Comparison of ENCODE assay signal across 8 cellular contexts in the genomic region with DNA sequence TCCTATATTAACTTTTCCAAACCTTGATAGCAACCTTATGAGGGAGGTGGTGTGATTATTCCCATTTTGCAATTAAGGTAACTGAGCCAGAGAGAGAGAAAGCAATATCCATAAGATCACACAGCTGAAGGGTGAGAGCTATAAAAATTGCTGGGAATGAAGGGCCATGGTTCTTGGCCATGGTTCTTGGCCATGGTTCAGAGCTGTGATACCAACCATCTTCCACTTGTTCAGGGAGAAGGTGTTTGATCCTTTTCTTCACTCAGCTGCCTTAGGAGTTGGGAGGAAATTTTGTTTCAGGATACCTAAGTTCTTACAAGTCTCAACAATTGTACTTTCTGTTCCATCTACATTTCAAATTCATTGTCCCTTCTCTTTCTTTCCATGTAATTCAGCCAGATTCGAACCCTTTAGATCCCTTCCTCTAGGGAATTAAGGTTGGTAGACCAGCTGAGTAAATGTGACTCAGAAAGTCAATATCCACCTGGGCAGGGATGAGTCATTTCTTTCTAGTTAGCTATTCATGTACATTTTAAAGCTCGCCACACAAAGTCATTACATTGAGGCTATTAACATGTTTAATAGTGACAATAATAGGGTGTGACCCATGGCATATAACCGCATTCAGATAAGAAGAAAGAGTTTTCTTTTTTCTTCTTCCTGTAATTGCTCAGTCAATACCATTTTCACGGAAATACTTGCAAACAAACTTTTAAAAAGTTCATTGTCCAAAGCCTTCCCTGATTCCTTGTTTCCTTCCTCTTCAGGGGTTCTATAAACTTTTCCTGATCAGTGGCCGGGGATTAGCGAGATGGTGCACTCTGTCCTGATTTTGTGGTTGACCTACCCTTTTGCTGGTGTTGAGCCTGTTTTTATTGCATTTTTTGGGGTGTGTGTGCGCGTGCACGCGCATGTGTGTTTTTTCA.
A peak's percentile ranks its signal among the peaks of the same experiment; 100 is the strongest.
DNase-seq lines count a peak whose midpoint lies in the region; ATAC-seq and TF ChIP-seq lines count a peak whose summit lies in the region.

No MANE protein-coding gene starts in this region.

- H2BK15ac ChIP-seq in H9 (ENCODE audit: low read depth, low read length): no peak overlapping the region

- no peak overlapping the region for H2BK20ac ChIP-seq in H9 (ENCODE audit: low read depth, low read length, poor library complexity, severe bottlenecking)

- no peak overlapping the region for H3T11ph ChIP-seq in H9 (ENCODE audit: low read length)

- H4K20me1 ChIP-seq in H9 (ENCODE audit: control insufficient read depth, insufficient read depth, insufficient read length): no peaks in the 10 kb centered on the region

- H2AFZ ChIP-seq in H9 (ENCODE audit: low read length): no peak overlapping the region

- no peak overlapping the region for H4K8ac ChIP-seq in H9 (replicated peaks; ENCODE audit: insufficient read length, low read depth, low read length)

- TF ChIP-seq CTCF in H9 (conservative IDR thresholded peaks at IDR 0.05): no peak
- TF ChIP-seq CTCF in right atrium auricular region (IDR thresholded peaks at IDR 0.05): no peak
- no peak for TF ChIP-seq CTCF in esophagus muscularis mucosa (IDR thresholded peaks at IDR 0.05)

- no peak overlapping the region for H4K91ac ChIP-seq in H9 (ENCODE audit: insufficient read length, low read depth, low read length)

- no peak overlapping the region for H2BK120ac ChIP-seq in H9 (ENCODE audit: low read depth, low read length, poor library complexity, severe bottlenecking)

- intact Hi-C loops in esophagus muscularis mucosa (cut with DNase I): no loop called here

- H3K18ac ChIP-seq in H9 (ENCODE audit: insufficient read length, low read depth, low read length): no peak overlapping the region

- no peak overlapping the region for H3K56ac ChIP-seq in H9 (ENCODE audit: insufficient read length, low read depth, low read length)

- H3K27me3 ChIP-seq in CD4-positive, CD25-positive, alpha-beta regulatory T cell (ENCODE audit: control insufficient read depth, insufficient read depth, low read length): no peaks in the 10 kb centered on the region
- H3K27me3 ChIP-seq in H9 (ENCODE audit: insufficient read depth, low read length) (no peaks in the 10 kb centered on the region), right atrium auricular region (no peaks in the 10 kb centered on the region), esophagus muscularis mucosa (no peaks in the 10 kb centered on the region)

- ATAC-seq in CD4-positive, CD25-positive, alpha-beta regulatory T cell (ENCODE audit: low read depth in 2 of 2): peak in 1 of 2 donors; percentile 50
- no peak for ATAC-seq in GM21367 (IDR thresholded peaks at IDR 0.05; ENCODE audit: unreplicated experiment)

- H3K4me1 Mint-ChIP-seq in CD4-positive, CD25-positive, alpha-beta regulatory T cell: peaks cover 8 to 29% (median 15%) of the 10 kb centered on the region in 4 donors
- H3K4me1 Mint-ChIP-seq in H9: peaks cover 38 to 42% of the 10 kb centered on the region in 2 experiments

- H3K9me3 Mint-ChIP-seq in CD4-positive, CD25-positive, alpha-beta regulatory T cell: peaks cover 0 to 2% (median 0%) of the 10 kb centered on the region in 7 donors
- H3K9me3 Mint-ChIP-seq in H9: no peaks in the 10 kb centered on the region

- H3K4me3 Mint-ChIP-seq in CD4-positive, CD25-positive, alpha-beta regulatory T cell: peak overlapping the region; percentile 20 to 38 (median 26)
- H3K4me3 Mint-ChIP-seq in H9: no peak overlapping the region

- peak in 2 of 3 donors; percentile 15 to 21 for DNase-seq in CD4-positive, CD25-positive, alpha-beta regulatory T cell
- DNase-seq in H9 (peak; percentile 15), RPMI7951 (ENCODE audit: low read depth) (peak; percentile 47), kidney tubule cell (ENCODE audit: low spot score) (peak; percentile 80), NCI-H446 (lab: John Stamatoyannopoulos, UW) (no peak), right atrium auricular region (ENCODE audit: low spot score) (no peak), esophagus muscularis mucosa (ENCODE audit: extremely low spot score) (no peak)

- H3K4me2 ChIP-seq in H9 (ENCODE audit: insufficient read depth, insufficient read length, low read length): no peak overlapping the region

- H2AK5ac ChIP-seq in H9 (ENCODE audit: insufficient read length, low read length): no peak overlapping the region

- H3K27ac Mint-ChIP-seq in CD4-positive, CD25-positive, alpha-beta regulatory T cell: peak overlapping the region in 1 of 3 donors; percentile 35
- H3K27ac Mint-ChIP-seq in H9: peak overlapping the region; percentile 37 to 79 (median 54); a peak in 5 of 7 replicates

- no peaks in the 10 kb centered on the region for H3K36me3 ChIP-seq in CD4-positive, CD25-positive, alpha-beta regulatory T cell (ENCODE audit: control insufficient read depth, insufficient read depth, low read length)
- H3K36me3 ChIP-seq in right atrium auricular region (no peaks in the 10 kb centered on the region), esophagus muscularis mucosa (peaks cover 0 to 14% (median 2%) of the 10 kb centered on the region in 4 donors)

- no peak overlapping the region for H3K27ac ChIP-seq in CD4-positive, CD25-positive, alpha-beta regulatory T cell (ENCODE audit: insufficient read depth, low read length, poor library complexity, severe bottlenecking)
- H3K27ac ChIP-seq in H9 (ENCODE audit: insufficient read length, low read depth, low read length): no peak overlapping the region
- no peak overlapping the region for H3K27ac ChIP-seq in right atrium auricular region
- no peak overlapping the region for H3K27ac ChIP-seq in esophagus muscularis mucosa (replicated peaks in 1 of 4)

- no peaks in the 10 kb centered on the region for H3K36me3 Mint-ChIP-seq in CD4-positive, CD25-positive, alpha-beta regulatory T cell
- peaks cover 17 to 75% (median 62%) of the 10 kb centered on the region in 3 experiments for H3K36me3 Mint-ChIP-seq in H9 (ENCODE audit: insufficient read depth in 1 of 3, low read depth in 3 of 3)

- no peak overlapping the region for H2BK12ac ChIP-seq in H9 (ENCODE audit: insufficient read length, low read depth, low read length)

- H3K23ac ChIP-seq in H9 (ENCODE audit: insufficient read length, low read depth, low read length): no peak overlapping the region

- peaks cover 17% of the 10 kb centered on the region for H3K79me1 ChIP-seq in H9 (ENCODE audit: insufficient read depth, low read depth, low read length, poor library complexity, severe bottlenecking)

- H3K23me2 ChIP-seq in H9 (ENCODE audit: insufficient read length, low read depth, low read length, poor library complexity, severe bottlenecking): no peaks in the 10 kb centered on the region

- peaks cover 14% of the 10 kb centered on the region for H3K4me1 ChIP-seq in CD4-positive, CD25-positive, alpha-beta regulatory T cell (ENCODE audit: control insufficient read depth, insufficient read depth, low read length, poor library complexity, severe bottlenecking)
- H3K4me1 ChIP-seq in H9 (ENCODE audit: insufficient read depth, low read length): peaks cover 7% of the 10 kb centered on the region; the same call in 1 of the 2 replicates
- peaks cover 0 to 25% of the 10 kb centered on the region in 2 donors for H3K4me1 ChIP-seq in right atrium auricular region
- peaks cover 12 to 41% (median 33%) of the 10 kb centered on the region in 4 donors for H3K4me1 ChIP-seq in esophagus muscularis mucosa

- no peak overlapping the region for H2BK5ac ChIP-seq in H9 (ENCODE audit: insufficient read length, low read length)

- no peak overlapping the region for H3K9ac ChIP-seq in H9 (ENCODE audit: extremely low read depth, insufficient read length, low read length)

- H3K79me2 ChIP-seq in H9 (ENCODE audit: insufficient read depth, low read length): peaks cover 2% of the 10 kb centered on the region; the same call in 1 of the 2 replicates

- TF ChIP-seq POLR2A in esophagus muscularis mucosa (IDR thresholded peaks at IDR 0.05; ENCODE audit: low read depth): no peak

- no peaks in the 10 kb centered on the region for H3K9me3 ChIP-seq in CD4-positive, CD25-positive, alpha-beta regulatory T cell (ENCODE audit: control insufficient read depth in 2 of 2, low read length in 2 of 2)
- H3K9me3 ChIP-seq in H9 (ENCODE audit: control insufficient read depth, low read depth, low read length): no peaks in the 10 kb centered on the region
- no peaks in the 10 kb centered on the region for H3K9me3 ChIP-seq in right atrium auricular region
- no peaks in the 10 kb centered on the region for H3K9me3 ChIP-seq in esophagus muscularis mucosa

- no peak overlapping the region for H3K4ac ChIP-seq in H9 (ENCODE audit: low read depth, low read length)

- no peak overlapping the region for H3K14ac ChIP-seq in H9 (ENCODE audit: insufficient read depth, low read length)

- peaks cover 1% of the 10 kb centered on the region for H3K27me3 Mint-ChIP-seq in CD4-positive, CD25-positive, alpha-beta regulatory T cell
- no peaks in the 10 kb centered on the region for H3K27me3 Mint-ChIP-seq in H9 (ENCODE audit: low read depth)

- H3K4me3 ChIP-seq in CD4-positive, CD25-positive, alpha-beta regulatory T cell (ENCODE audit: low read depth, low read length): peak overlapping the region; percentile 42
- H3K4me3 ChIP-seq in right atrium auricular region: no peak overlapping the region
- H3K4me3 ChIP-seq in esophagus muscularis mucosa: no peak overlapping the region

- TF ChIP-seq EP300 in esophagus muscularis mucosa (IDR thresholded peaks at IDR 0.05): no peak

- no peak overlapping the region for H4K5ac ChIP-seq in H9 (ENCODE audit: insufficient read length, low read depth, low read length)

- WGBS in H9 (ENCODE audit: extremely low coverage, insufficient read length, low lambda C conversion rate): no CpG with 5 or more reads among the region's 10 CpGs
- 83% methylated on average over 10 of the region's 10 CpGs for WGBS in esophagus muscularis mucosa

Comparison
In these comparisons a context has a peak if more than half of its experiments do, and no peak if none do; other contexts are left out.
1. DNase-seq: peak in CD4-positive, CD25-positive, alpha-beta regulatory T cell (2 of 3), H9 (single experiment), RPMI7951 (single experiment) and kidney tubule cell (single experiment); none in NCI-H446 (0 of 2), right atrium auricular region (single experiment) and esophagus muscularis mucosa (single experiment).
2. H3K4me3 Mint-ChIP-seq: peak in CD4-positive, CD25-positive, alpha-beta regulatory T cell (4 of 4); none in H9 (0 of 2).